ENCODE assay signal across 15 cellular contexts in the genomic region with DNA sequence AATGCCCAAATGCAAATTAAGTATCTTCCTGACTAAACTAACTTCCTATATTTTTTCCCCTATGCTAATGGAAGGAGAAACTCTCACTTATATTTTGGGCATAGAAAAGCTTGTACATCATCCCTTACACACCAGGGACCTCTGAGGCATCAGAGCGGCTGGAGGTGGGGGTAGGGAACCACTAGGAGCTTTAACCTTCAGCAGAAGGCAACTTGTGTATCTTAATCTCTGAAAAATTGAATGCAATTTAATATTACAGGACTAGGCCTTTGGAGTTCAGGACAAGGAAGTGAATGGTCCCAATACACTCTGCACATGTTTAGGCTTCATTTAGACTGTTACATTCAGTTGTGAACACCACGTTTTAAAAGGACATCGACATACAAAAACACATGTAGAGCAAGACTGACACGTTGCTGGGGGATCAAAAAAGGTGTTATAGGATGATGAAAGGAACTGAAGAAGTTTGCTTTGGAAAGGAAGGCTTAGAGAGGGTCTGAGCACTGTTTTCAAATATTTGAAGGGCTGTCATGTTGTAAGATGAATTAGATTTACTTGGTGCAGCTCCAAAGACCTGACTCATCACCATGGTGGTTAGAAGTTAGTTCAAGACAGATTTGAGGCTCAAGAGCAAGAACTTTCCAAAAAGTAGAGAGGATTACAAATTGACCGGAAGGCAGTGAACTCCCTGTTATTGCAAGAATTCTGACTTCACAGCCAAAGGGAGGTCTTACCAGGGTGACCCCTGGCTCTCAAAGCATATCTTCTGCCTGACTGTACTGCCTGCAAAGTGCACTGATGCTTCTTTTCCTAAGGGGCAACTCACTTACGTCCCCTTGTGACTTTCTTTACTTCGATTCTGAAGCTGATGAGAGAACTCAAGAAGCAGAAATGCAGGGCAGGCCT.
DNase-seq lines count a peak whose midpoint lies in the region; ATAC-seq, FAIRE-seq and TF ChIP-seq lines count a peak whose summit lies in the region.
"Had no signal": no experiment of that assay in that cellular context is flagged by ENCODE, and none has a peak within 500 bp of the region (broad histone marks: within the 10 kb centered on the region; RNA-seq: fewer than 3 reads in every experiment).

No MANE protein-coding gene starts in this region.

- peak; percentile 100 for FAIRE-seq in astrocyte (lab: Jason Lieb, UNC)

- H3K9me3 ChIP-seq in HEK293 (ENCODE audit: control insufficient read depth, insufficient read depth, low read depth, low read length) = no peaks in the 10 kb centered on the region
- H3K9me3 ChIP-seq in astrocyte (ENCODE audit: insufficient read depth, low read depth, low read length) = no peaks in the 10 kb centered on the region
- H3K9me3 ChIP-seq: BLaER1 had no signal

- DNase-seq in A172 (ENCODE audit: low spot score) (peak; percentile 97), astrocyte (ENCODE audit: low read depth) (peak; percentile 99), kidney tubule cell (ENCODE audit: low spot score) (peak; percentile 54)
- no peak for DNase-seq in activated CD4-positive, alpha-beta memory T cell treated with anti-CD3 and anti-CD28 coated beads for 36 hours
- DNase-seq in activated effector memory CD4-positive, alpha-beta T cell treated with Interleukin-2 at 50 U/mL for 16 hours = no peak
- DNase-seq in stimulated activated CD4-positive, alpha-beta T cell treated with anti-CD3 and anti-CD28 coated beads, Interleukin-4, amount 100 ng/mL, for 24 hours = no peak
- DNase-seq: activated B cell treated with CpG ODN at 0.5 μM for 24 hours; GDM1; NCI-H2171; stimulated activated CD4-positive, alpha-beta T cell treated with anti-CD3 and anti-CD28 coated beads, Interleukin-12 subunit alpha, Interleukin-12 subunit beta, amount 100 ng/mL, for 4 hours had no signal

- H3K27ac Mint-ChIP-seq in astrocyte (ENCODE audit: unreplicated experiment) = no peak overlapping the region
- H3K27ac Mint-ChIP-seq in activated CD4-positive, alpha-beta memory T cell treated with anti-CD3 and anti-CD28 coated beads for 36 hours = no peak overlapping the region
- H3K27ac Mint-ChIP-seq: activated B cell treated with CpG ODN at 0.5 μM for 24 hours; dendritic cell treated with granulocyte-macrophage colony-stimulating factor and Interleukin-4, amounts not matched to agents 40 ng/mL and 50 ng/mL, for 4 days had no signal

- CTCF ChIA-PET in HEK293 (lab: Yijun Ruan, JAX) = interaction anchor here (0.6 to 2.2 kb wide), 2 partner anchors 168 to 203 kb away, joined by 3 to 8 read pairs; no protein-coding TSS in a partner anchor
- CTCF ChIA-PET in activated CD4-positive, alpha-beta memory T cell treated with anti-CD3 and anti-CD28 coated beads for 36 hours (lab: Charles Lee) = no interaction called here

- no peak overlapping the region for H3K27ac ChIP-seq in HEK293 (ENCODE audit: extremely low read depth, low read depth, low read length)
- peak overlapping the region; percentile 62 for H3K27ac ChIP-seq in astrocyte (ENCODE audit: low read depth, low read length)
- H3K27ac ChIP-seq: BLaER1, KMS-11 had no signal

- no peaks in the 10 kb centered on the region for H3K27me3 Mint-ChIP-seq in astrocyte (ENCODE audit: low read depth, unreplicated experiment)
- no peaks in the 10 kb centered on the region for H3K27me3 Mint-ChIP-seq in activated CD4-positive, alpha-beta memory T cell treated with anti-CD3 and anti-CD28 coated beads for 36 hours
- H3K27me3 Mint-ChIP-seq: activated B cell treated with CpG ODN at 0.5 μM for 24 hours; dendritic cell treated with granulocyte-macrophage colony-stimulating factor and Interleukin-4, amounts not matched to agents 40 ng/mL and 50 ng/mL, for 4 days had no signal

- intact Hi-C loops in activated CD4-positive, alpha-beta memory T cell treated with anti-CD3 and anti-CD28 coated beads for 36 hours (cut with micrococcal nuclease) = no loop called here

- H3K36me3 ChIP-seq in HEK293 (ENCODE audit: control insufficient read depth in 2 of 2, insufficient read depth in 1 of 2, low read length in 2 of 2) = peaks cover 0 to 3% of the 10 kb centered on the region in 2 experiments; a peak in 1 of 3 replicates
- H3K36me3 ChIP-seq in astrocyte (ENCODE audit: insufficient read depth, low read length) = peaks cover 15% of the 10 kb centered on the region

- H2AFZ ChIP-seq in astrocyte (ENCODE audit: low read depth, low read length) = no peak overlapping the region

- ATAC-seq in GM18861 (IDR thresholded peaks at IDR 0.05; ENCODE audit: unreplicated experiment) = no peak

- H3K4me1 Mint-ChIP-seq in astrocyte (ENCODE audit: low read depth, unreplicated experiment) = peaks cover 32% of the 10 kb centered on the region
- H3K4me1 Mint-ChIP-seq in activated CD4-positive, alpha-beta memory T cell treated with anti-CD3 and anti-CD28 coated beads for 36 hours (ENCODE audit: low read depth) = no peaks in the 10 kb centered on the region
- H3K4me1 Mint-ChIP-seq: activated B cell treated with CpG ODN at 0.5 μM for 24 hours had no signal

- peaks cover 13% of the 10 kb centered on the region for H4K20me1 ChIP-seq in astrocyte (ENCODE audit: insufficient read depth, low read length)

- TF ChIP-seq CTCF in HEK293 (tag by site-specific recombination; IDR thresholded peaks at IDR 0.05) = no peak
- TF ChIP-seq CTCF in astrocyte (IDR thresholded peaks at IDR 0.05; ENCODE audit: insufficient read depth, low read depth, low read length) = peak; percentile 32

- no peak overlapping the region for H3K4me3 Mint-ChIP-seq in astrocyte (ENCODE audit: unreplicated experiment)
- H3K4me3 Mint-ChIP-seq in activated CD4-positive, alpha-beta memory T cell treated with anti-CD3 and anti-CD28 coated beads for 36 hours = no peak overlapping the region
- H3K4me3 Mint-ChIP-seq: activated B cell treated with CpG ODN at 0.5 μM for 24 hours; dendritic cell treated with granulocyte-macrophage colony-stimulating factor and Interleukin-4, amounts not matched to agents 40 ng/mL and 50 ng/mL, for 4 days had no signal

- H3K4me1 ChIP-seq in HEK293 (ENCODE audit: control insufficient read depth, insufficient read depth, low read length) = no peaks in the 10 kb centered on the region
- peaks cover 27% of the 10 kb centered on the region for H3K4me1 ChIP-seq in astrocyte (ENCODE audit: insufficient read depth, low read length)

- H3K4me2 ChIP-seq in astrocyte (ENCODE audit: low read length) = peak overlapping the region; percentile 63
- H3K4me2 ChIP-seq: BLaER1, KMS-11 had no signal

- peaks cover 17% of the 10 kb centered on the region for H3K36me3 Mint-ChIP-seq in astrocyte (ENCODE audit: low read depth, unreplicated experiment)
- no peaks in the 10 kb centered on the region for H3K36me3 Mint-ChIP-seq in activated CD4-positive, alpha-beta memory T cell treated with anti-CD3 and anti-CD28 coated beads for 36 hours

- H3K27me3 ChIP-seq in astrocyte (ENCODE audit: insufficient read depth, low read length) = no peaks in the 10 kb centered on the region
- H3K27me3 ChIP-seq: BLaER1 had no signal

- H3K79me2 ChIP-seq in astrocyte (ENCODE audit: insufficient read depth, low read length) = peaks cover 33% of the 10 kb centered on the region

- POLR2A ChIA-PET in HEK293 (lab: Yijun Ruan, JAX) = no interaction called here
- POLR2A ChIA-PET in activated CD4-positive, alpha-beta memory T cell treated with anti-CD3 and anti-CD28 coated beads for 36 hours (lab: Charles Lee) = interaction anchor here (1.3 kb wide), 1 partner anchor 17 kb away, joined by 4 read pairs; no protein-coding TSS in a partner anchor

- no peaks in the 10 kb centered on the region for H3K9me3 Mint-ChIP-seq in astrocyte (ENCODE audit: unreplicated experiment)
- no peaks in the 10 kb centered on the region for H3K9me3 Mint-ChIP-seq in activated CD4-positive, alpha-beta memory T cell treated with anti-CD3 and anti-CD28 coated beads for 36 hours
- H3K9me3 Mint-ChIP-seq: activated B cell treated with CpG ODN at 0.5 μM for 24 hours; dendritic cell treated with granulocyte-macrophage colony-stimulating factor and Interleukin-4, amounts not matched to agents 40 ng/mL and 50 ng/mL, for 4 days had no signal

- H3K9ac ChIP-seq in astrocyte (ENCODE audit: low read length) = peak overlapping the region; percentile 8
- H3K9ac ChIP-seq: BLaER1, KMS-11 had no signal

- H3K4me3 ChIP-seq in HEK293 (ENCODE audit: low read depth, low read length) = no peak overlapping the region
- no peak overlapping the region for H3K4me3 ChIP-seq in astrocyte (ENCODE audit: insufficient read depth, low read depth, low read length)
- H3K4me3 ChIP-seq: BLaER1 had no signal

TF ChIP-seq in HEK293, 187 proteins besides CTCF, POLR2A, EP300 and RAD21:
- TF ChIP-seq, protein P1, sequence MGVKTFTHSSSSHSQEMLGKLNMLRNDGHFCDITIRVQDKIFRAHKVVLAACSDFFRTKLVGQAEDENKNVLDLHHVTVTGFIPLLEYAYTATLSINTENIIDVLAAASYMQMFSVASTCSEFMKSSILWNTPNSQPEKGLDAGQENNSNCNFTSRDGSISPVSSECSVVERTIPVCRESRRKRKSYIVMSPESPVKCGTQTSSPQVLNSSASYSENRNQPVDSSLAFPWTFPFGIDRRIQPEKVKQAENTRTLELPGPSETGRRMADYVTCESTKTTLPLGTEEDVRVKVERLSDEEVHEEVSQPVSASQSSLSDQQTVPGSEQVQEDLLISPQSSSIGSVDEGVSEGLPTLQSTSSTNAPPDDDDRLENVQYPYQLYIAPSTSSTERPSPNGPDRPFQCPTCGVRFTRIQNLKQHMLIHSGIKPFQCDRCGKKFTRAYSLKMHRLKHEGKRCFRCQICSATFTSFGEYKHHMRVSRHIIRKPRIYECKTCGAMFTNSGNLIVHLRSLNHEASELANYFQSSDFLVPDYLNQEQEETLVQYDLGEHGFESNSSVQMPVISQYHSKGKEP (tag by site-specific recombination; IDR thresholded peaks at IDR 0.05) = no peak
- TF ChIP-seq, protein P2, sequence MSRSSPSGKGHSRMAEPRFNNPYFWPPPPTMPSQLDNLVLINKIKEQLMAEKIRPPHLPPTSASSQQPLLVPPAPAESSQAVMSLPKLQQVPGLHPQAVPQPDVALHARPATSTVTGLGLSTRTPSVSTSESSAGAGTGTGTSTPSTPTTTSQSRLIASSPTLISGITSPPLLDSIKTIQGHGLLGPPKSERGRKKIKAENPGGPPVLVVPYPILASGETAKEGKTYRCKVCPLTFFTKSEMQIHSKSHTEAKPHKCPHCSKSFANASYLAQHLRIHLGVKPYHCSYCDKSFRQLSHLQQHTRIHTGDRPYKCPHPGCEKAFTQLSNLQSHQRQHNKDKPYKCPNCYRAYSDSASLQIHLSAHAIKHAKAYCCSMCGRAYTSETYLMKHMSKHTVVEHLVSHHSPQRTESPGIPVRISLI (tag by site-specific recombination; IDR thresholded peaks at IDR 0.05) = no peak
- TF ChIP-seq ZNF600 (tag by site-specific recombination; IDR thresholded peaks at IDR 0.05) (peak; percentile 22; the same call in 1 of the 2 replicates), ZNF221 (tag by site-specific recombination; IDR thresholded peaks at IDR 0.05; ENCODE audit: borderline replicate concordance) (no peak), ZNF624 (tag by site-specific recombination; IDR thresholded peaks at IDR 0.05) (no peak)
TF ChIP-seq in HEK293: peak in this region for 1.

Comparison
In these comparisons a context has a peak if more than half of its experiments do, and no peak if none do; other contexts are left out.
1. DNase-seq: peak in A172 (single experiment), astrocyte (single experiment) and kidney tubule cell (single experiment); none in activated CD4-positive, alpha-beta memory T cell treated with anti-CD3 and anti-CD28 coated beads for 36 hours (single experiment), activated effector memory CD4-positive, alpha-beta T cell treated with Interleukin-2 at 50 U/mL for 16 hours (single experiment) and stimulated activated CD4-positive, alpha-beta T cell treated with anti-CD3 and anti-CD28 coated beads, Interleukin-4, amount 100 ng/mL, for 24 hours (single experiment).